36 cellular contexts compared by ENCODE assay signal in genomic region chr21:33040215-33040614, GRCh38. TPM values are rescaled to one million over a fixed set of nuclear protein-coding genes. Genes with fewer than 3 reads are reported as not detected.
"Had no signal": no experiment of that assay in that cellular context is flagged by ENCODE, and none has a peak within 500 bp of the region (broad histone marks: within the 10 kb centered on the region; RNA-seq: fewer than 3 reads in every experiment).

No MANE protein-coding gene starts in this region.

- H3K36me3 Mint-ChIP-seq: activated naive CD4-positive, alpha-beta T cell treated with anti-CD3 and anti-CD28 coated beads, Interleukin-2, amount 50 U/mL, for 24 hours; activated naive CD8-positive, alpha-beta T cell treated with anti-CD3 and anti-CD28 coated beads for 36 hours; brain had no signal

- H3K36me3 ChIP-seq: adrenal gland, ascending aorta, breast epithelium, cardiac muscle cell, esophagus muscularis mucosa, gastrocnemius medialis, heart right ventricle had no signal

- H3K9me3 Mint-ChIP-seq: activated CD8-positive, alpha-beta T cell treated with anti-CD3 and anti-CD28 coated beads for 36 hours; activated naive CD4-positive, alpha-beta T cell treated with anti-CD3 and anti-CD28 coated beads for 36 hours; activated naive CD4-positive, alpha-beta T cell treated with anti-CD3 and anti-CD28 coated beads, Interleukin-2, amount 50 U/mL, for 24 hours; activated naive CD8-positive, alpha-beta T cell treated with anti-CD3 and anti-CD28 coated beads for 36 hours; activated naive CD8-positive, alpha-beta T cell treated with anti-CD3 and anti-CD28 coated beads, Interleukin-2, amount 50 U/mL, for 24 hours; activated T-helper 1 cell treated with anti-CD3 and anti-CD28 coated beads, Interleukin-12 subunit alpha, Interleukin-12 subunit beta, Interleukin-2, Interleukin-4 antibody, amounts not matched to agents 30 ng/mL and 10 ng/mL and 1 ng/mL, durations not matched to agents 14 hours and 24 hours and 36 hours; activated T-helper 2 cell treated with anti-CD3 and anti-CD28 coated beads, Interferon-gamma antibody, Interleukin-2, Interleukin-4, amounts not matched to agents 10 μg/mL and 5 μg/mL and 100 μg/mL, durations not matched to agents 14 hours and 24 hours and 36 hours; dendritic cell treated with granulocyte-macrophage colony-stimulating factor and Interleukin-4, amounts not matched to agents 40 ng/mL and 50 ng/mL, for 4 days; T-helper 2 cell treated with Interferon-gamma antibody and Interleukin-4, amounts not matched to agents 5 μg/mL and 100 μg/mL, for 36 hours had no signal

- H3K9me3 ChIP-seq: adrenal gland, ascending aorta, breast epithelium, esophagus muscularis mucosa, gastrocnemius medialis, heart right ventricle had no signal

- H3K27ac Mint-ChIP-seq: activated B cell treated with CpG ODN at 0.5 μM for 24 hours; activated CD8-positive, alpha-beta T cell treated with anti-CD3 and anti-CD28 coated beads for 36 hours; activated naive CD4-positive, alpha-beta T cell treated with anti-CD3 and anti-CD28 coated beads for 36 hours; activated naive CD4-positive, alpha-beta T cell treated with anti-CD3 and anti-CD28 coated beads, Interleukin-2, amount 50 U/mL, for 24 hours; activated naive CD8-positive, alpha-beta T cell treated with anti-CD3 and anti-CD28 coated beads for 36 hours; activated naive CD8-positive, alpha-beta T cell treated with anti-CD3 and anti-CD28 coated beads, Interleukin-2, amount 50 U/mL, for 24 hours; activated T-helper 1 cell treated with anti-CD3 and anti-CD28 coated beads, Interleukin-12 subunit alpha, Interleukin-12 subunit beta, Interleukin-2, Interleukin-4 antibody, amounts not matched to agents 30 ng/mL and 10 ng/mL and 1 ng/mL, durations not matched to agents 14 hours and 24 hours and 36 hours; activated T-helper 2 cell treated with anti-CD3 and anti-CD28 coated beads, Interferon-gamma antibody, Interleukin-2, Interleukin-4, amounts not matched to agents 10 μg/mL and 5 μg/mL and 100 μg/mL, durations not matched to agents 14 hours and 24 hours and 36 hours; dendritic cell treated with granulocyte-macrophage colony-stimulating factor and Interleukin-4, amounts not matched to agents 40 ng/mL and 50 ng/mL, for 4 days; effector memory CD8-positive, alpha-beta T cell; T-helper 17 cell; T-helper 2 cell treated with Interferon-gamma antibody and Interleukin-4, amounts not matched to agents 5 μg/mL and 100 μg/mL, for 36 hours had no signal

- H3K4me1 ChIP-seq: adrenal gland, ascending aorta, breast epithelium, foreskin keratinocyte, gastrocnemius medialis had no signal

- H3K27ac ChIP-seq: adrenal gland, ascending aorta, breast epithelium, cardiac muscle cell, coronary artery, esophagus muscularis mucosa, foreskin keratinocyte, gastrocnemius medialis, heart right ventricle, VCaP had no signal

- ATAC-seq: activated CD4-positive, CD25-positive, alpha-beta regulatory T cell treated with anti-CD3 and anti-CD28 coated beads, Interleukin-2, amount 50 U/mL, for 24 hours; activated CD8-positive, alpha-beta T cell treated with anti-CD3 and anti-CD28 coated beads for 36 hours; activated naive CD8-positive, alpha-beta T cell treated with anti-CD3 and anti-CD28 coated beads, Interleukin-2, amount 50 U/mL, for 24 hours; effector memory CD8-positive, alpha-beta T cell; foreskin keratinocyte; gastrocnemius medialis; heart right ventricle; T-helper 17 cell had no signal

- DNase-seq: activated B cell treated with CpG ODN at 0.5 μM for 24 hours; activated CD4-positive, alpha-beta T cell treated with anti-CD3 and anti-CD28 coated beads for 48 hours; activated CD4-positive, alpha-beta T cell treated with anti-CD3 and anti-CD28 coated beads, Interleukin-2, amount 50 U/mL, for 1 hour; activated CD4-positive, alpha-beta T cell treated with anti-CD3 and anti-CD28 coated beads, Interleukin-2, amount 50 U/mL, for 48 hours; activated CD8-positive, alpha-beta memory T cell treated with anti-CD3 and anti-CD28 coated beads for 24 hours; activated CD8-positive, alpha-beta T cell treated with anti-CD3 and anti-CD28 coated beads for 36 hours; activated effector memory CD4-positive, alpha-beta T cell treated with anti-CD3 and anti-CD28 coated beads, Interleukin-2, amount 50 U/mL, for 16 hours; activated naive CD4-positive, alpha-beta T cell treated with anti-CD3 and anti-CD28 coated beads for 36 hours; activated naive CD8-positive, alpha-beta T cell treated with anti-CD3 and anti-CD28 coated beads for 36 hours; activated naive CD8-positive, alpha-beta T cell treated with anti-CD3 and anti-CD28 coated beads, Interleukin-2, amount 50 U/mL, for 24 hours; activated T-cell treated with anti-CD3 and anti-CD28 coated beads, Interleukin-2, amount 50 U/mL, for 48 hours; adrenal gland; central memory CD4-positive, alpha-beta T cell; cerebellar nuclear complex; effector CD4-positive, alpha-beta T cell; effector memory CD8-positive, alpha-beta T cell; erythroblast; foreskin keratinocyte; gastrocnemius medialis; heart right ventricle; T-helper 1 cell; T-helper 17 cell; T1000 had no signal

- H3K4me3 ChIP-seq: adrenal gland, ascending aorta, breast epithelium, cardiac muscle cell, coronary artery, esophagus muscularis mucosa, gastrocnemius medialis, heart right ventricle had no signal

- H3K27me3 ChIP-seq: ascending aorta had no signal

- H3K4me3 Mint-ChIP-seq: activated B cell treated with CpG ODN at 0.5 μM for 24 hours; activated CD8-positive, alpha-beta T cell treated with anti-CD3 and anti-CD28 coated beads for 36 hours; activated naive CD4-positive, alpha-beta T cell treated with anti-CD3 and anti-CD28 coated beads for 36 hours; activated naive CD4-positive, alpha-beta T cell treated with anti-CD3 and anti-CD28 coated beads, Interleukin-2, amount 50 U/mL, for 24 hours; activated naive CD8-positive, alpha-beta T cell treated with anti-CD3 and anti-CD28 coated beads for 36 hours; activated naive CD8-positive, alpha-beta T cell treated with anti-CD3 and anti-CD28 coated beads, Interleukin-2, amount 50 U/mL, for 24 hours; activated T-helper 1 cell treated with anti-CD3 and anti-CD28 coated beads, Interleukin-12 subunit alpha, Interleukin-12 subunit beta, Interleukin-2, Interleukin-4 antibody, amounts not matched to agents 30 ng/mL and 10 ng/mL and 1 ng/mL, durations not matched to agents 14 hours and 24 hours and 36 hours; dendritic cell treated with granulocyte-macrophage colony-stimulating factor and Interleukin-4, amounts not matched to agents 40 ng/mL and 50 ng/mL, for 4 days; effector memory CD8-positive, alpha-beta T cell; T-helper 17 cell; T-helper 2 cell treated with Interferon-gamma antibody and Interleukin-4, amounts not matched to agents 5 μg/mL and 100 μg/mL, for 36 hours had no signal

RNA-seq across cellular contexts. Expression of gene OLIG2, which starts 14.5 kb away (rescaled TPM):
- total RNA-seq: activated B cell treated with CpG ODN at 0.5 μM for 24 hours; activated CD8-positive, alpha-beta T cell treated with anti-CD3 and anti-CD28 coated beads for 36 hours; activated naive CD4-positive, alpha-beta T cell treated with anti-CD3 and anti-CD28 coated beads for 36 hours; activated naive CD8-positive, alpha-beta T cell treated with anti-CD3 and anti-CD28 coated beads for 36 hours; activated T-helper 1 cell treated with anti-CD3 and anti-CD28 coated beads, Interleukin-12 subunit alpha, Interleukin-12 subunit beta, Interleukin-2, Interleukin-4 antibody, amounts not matched to agents 30 ng/mL and 10 ng/mL and 1 ng/mL, durations not matched to agents 14 hours and 24 hours and 36 hours; activated T-helper 2 cell treated with anti-CD3 and anti-CD28 coated beads, Interferon-gamma antibody, Interleukin-2, Interleukin-4, amounts not matched to agents 10 μg/mL and 5 μg/mL and 100 μg/mL, durations not matched to agents 14 hours and 24 hours and 36 hours; adrenal gland; ascending aorta; breast epithelium; esophagus muscularis mucosa; foreskin keratinocyte; heart right ventricle; T-helper 17 cell had no signal
- polyA plus RNA-seq: cardiac muscle cell, foreskin keratinocyte, heart right ventricle had no signal

RNA-seq across cellular contexts. Expression of gene OLIG1, which starts 29.7 kb away (rescaled TPM):
- total RNA-seq: activated B cell treated with CpG ODN at 0.5 μM for 24 hours; activated naive CD4-positive, alpha-beta T cell treated with anti-CD3 and anti-CD28 coated beads for 36 hours; activated T-helper 1 cell treated with anti-CD3 and anti-CD28 coated beads, Interleukin-12 subunit alpha, Interleukin-12 subunit beta, Interleukin-2, Interleukin-4 antibody, amounts not matched to agents 30 ng/mL and 10 ng/mL and 1 ng/mL, durations not matched to agents 14 hours and 24 hours and 36 hours; ascending aorta; breast epithelium; cardiac muscle cell; esophagus muscularis mucosa; foreskin keratinocyte had no signal
- polyA plus RNA-seq: foreskin keratinocyte, heart right ventricle had no signal
